In genomic region chr2:170409164-170409535, GRCh38 we compare ENCODE assay signal across 8 cellular contexts.
A peak's percentile ranks its signal among the peaks of the same experiment; 100 is the strongest.
DNase-seq lines count a peak whose midpoint lies in the region; ATAC-seq and TF ChIP-seq lines count a peak whose summit lies in the region.

No MANE protein-coding gene starts in this region.

- DNase-seq in D341Med (ENCODE audit: low spot score) (peak; percentile 75), HuH-7.5 (ENCODE audit: low spot score) (peak; percentile 39), OCI-LY7 (ENCODE audit: low spot score) (peak; percentile 82), activated T-cell treated with anti-CD3 and anti-CD28 coated beads for 4 hours (peak; percentile 71), esophagus muscularis mucosa (ENCODE audit: extremely low spot score) (no peak)
- DNase-seq in stimulated activated naive CD4-positive, alpha-beta T cell treated with Interleukin-2 at 50 U/mL for 16 hours (lab: John Stamatoyannopoulos, UW), result peak; percentile 52

- H3K4me2 ChIP-seq in OCI-LY7 (ENCODE audit: low read length) (peak overlapping the region; percentile 58), neural cell (ENCODE audit: low read length) (no peak overlapping the region)

- TF ChIP-seq EP300 in esophagus muscularis mucosa (IDR thresholded peaks at IDR 0.05) (no peak), neural cell (conservative IDR thresholded peaks at IDR 0.05; ENCODE audit: poor library complexity, severe bottlenecking) (no peak)

- TF ChIP-seq POLR2A in esophagus muscularis mucosa (IDR thresholded peaks at IDR 0.05; ENCODE audit: low read depth), result no peak

- peak overlapping the region; percentile 27 for H3K4me3 ChIP-seq in OCI-LY7 (ENCODE audit: low read depth, low read length, poor library complexity, severe bottlenecking)
- H3K4me3 ChIP-seq in esophagus muscularis mucosa, result peak overlapping the region in 1 of 4 donors; percentile 25
- H3K4me3 ChIP-seq in neural cell (ENCODE audit: low read length), result no peak overlapping the region

- no peak overlapping the region for H3K9ac ChIP-seq in neural cell (ENCODE audit: low read length)

- H3K79me2 ChIP-seq in OCI-LY7 (ENCODE audit: insufficient read depth, low read depth, low read length) (no peaks in the 10 kb centered on the region), neural cell (replicated peaks; ENCODE audit: insufficient read depth, low read length) (no peaks in the 10 kb centered on the region)

- peak; percentile 99 for TF ChIP-seq CTCF in OCI-LY7 (conservative IDR thresholded peaks at IDR 0.05; ENCODE audit: low read length)
- TF ChIP-seq CTCF in esophagus muscularis mucosa (IDR thresholded peaks at IDR 0.05), result peak; percentile 70 to 87 (median 78)
- TF ChIP-seq CTCF in neural cell (IDR thresholded peaks at IDR 0.05; ENCODE audit: poor library complexity, severe bottlenecking), result peak; percentile 64

- no peaks in the 10 kb centered on the region for H4K20me1 ChIP-seq in OCI-LY7 (ENCODE audit: insufficient read depth, low read length)
- H4K20me1 ChIP-seq in neural cell (ENCODE audit: insufficient read depth), result no peaks in the 10 kb centered on the region

- CTCF ChIA-PET in OCI-LY7 (lab: Charles Lee; ENCODE audit: unreplicated experiment), result interaction anchor here (1.0 kb wide), 1 partner anchor 17 kb away, joined by 3 read pairs; no protein-coding TSS in a partner anchor

- no TSS peak for BruUV-seq in OCI-LY7 (replicated peaks; lab: Mats Ljungman, UMichigan)

- H2AFZ ChIP-seq in OCI-LY7 (ENCODE audit: low read length) (peak overlapping the region; percentile 38), neural cell (ENCODE audit: low read depth, low read length) (no peak overlapping the region)

- TF ChIP-seq RAD21 in neural cell (conservative IDR thresholded peaks at IDR 0.05), result peak; percentile 32

- H3F3A ChIP-seq in neural cell (ENCODE audit: insufficient read depth, low read length, poor library complexity, severe bottlenecking), result no peaks in the 10 kb centered on the region

- H3K27me3 ChIP-seq in esophagus muscularis mucosa (peaks cover 0 to 15% (median 0%) of the 10 kb centered on the region in 4 donors), neural cell (ENCODE audit: insufficient read depth, low read depth, low read length) (no peaks in the 10 kb centered on the region)

- H3K36me3 ChIP-seq in OCI-LY7 (ENCODE audit: insufficient read depth, low read length) (no peaks in the 10 kb centered on the region), esophagus muscularis mucosa (no peaks in the 10 kb centered on the region), neural cell (ENCODE audit: insufficient read depth, low read length) (no peaks in the 10 kb centered on the region)

- H3K4me1 ChIP-seq in OCI-LY7 (ENCODE audit: insufficient read depth, low read length, poor library complexity, severe bottlenecking), result peaks cover 16% of the 10 kb centered on the region
- H3K4me1 ChIP-seq in esophagus muscularis mucosa, result peaks cover 4 to 13% (median 10%) of the 10 kb centered on the region in 4 donors

- WGBS in esophagus muscularis mucosa, result 8% methylated on average over 9 of the region's 9 CpGs

- no peak overlapping the region for H3K27ac ChIP-seq in OCI-LY7 (ENCODE audit: low read depth, low read length, poor library complexity, severe bottlenecking)
- H3K27ac ChIP-seq in esophagus muscularis mucosa (replicated peaks in 1 of 4), result no peak overlapping the region
- no peak overlapping the region for H3K27ac ChIP-seq in neural cell (ENCODE audit: low read length)

- no peaks in the 10 kb centered on the region for H3K9me3 ChIP-seq in OCI-LY7 (ENCODE audit: low read length)
- H3K9me3 ChIP-seq in esophagus muscularis mucosa, result no peaks in the 10 kb centered on the region
- no peaks in the 10 kb centered on the region for H3K9me3 ChIP-seq in neural cell (ENCODE audit: low read length)

- no peak for ATAC-seq in GM19351 (IDR thresholded peaks at IDR 0.05; ENCODE audit: unreplicated experiment)

- H3K9me2 ChIP-seq in OCI-LY7 (ENCODE audit: insufficient read depth, low read length), result no peaks in the 10 kb centered on the region
- no peaks in the 10 kb centered on the region for H3K9me2 ChIP-seq in neural cell (ENCODE audit: insufficient read depth, low read length)

- POLR2A ChIA-PET in OCI-LY7 (lab: Charles Lee), result interaction anchor here (0.6 to 0.7 kb wide), 3 partner anchors 17 to 367 kb away, joined by 3 to 4 read pairs (median 3); no protein-coding TSS in a partner anchor

- intact Hi-C loops in OCI-LY7 (cut with micrococcal nuclease; ENCODE audit: unreplicated experiment), result loop anchor here (10.0 kb wide), 1 partner anchor 406 kb away; the partner anchor contains the start of gene GAD1
- intact Hi-C loops in esophagus muscularis mucosa (cut with DNase I), result loop anchor here (2.0 kb wide), 1 partner anchor 408 kb away; the partner anchor contains the start of gene GAD1

TF ChIP-seq in neural cell, 6 proteins besides CTCF, POLR2A, EP300 and RAD21:
- TF ChIP-seq POLR2AphosphoS5 (IDR thresholded peaks at IDR 0.05), result no peak
- TF ChIP-seq MXI1 (conservative IDR thresholded peaks at IDR 0.05; ENCODE audit: poor library complexity, severe bottlenecking), result no peak
TF ChIP-seq in neural cell: peak in this region for 0.
